16 cellular contexts compared by ENCODE assay signal in the genomic region with DNA sequence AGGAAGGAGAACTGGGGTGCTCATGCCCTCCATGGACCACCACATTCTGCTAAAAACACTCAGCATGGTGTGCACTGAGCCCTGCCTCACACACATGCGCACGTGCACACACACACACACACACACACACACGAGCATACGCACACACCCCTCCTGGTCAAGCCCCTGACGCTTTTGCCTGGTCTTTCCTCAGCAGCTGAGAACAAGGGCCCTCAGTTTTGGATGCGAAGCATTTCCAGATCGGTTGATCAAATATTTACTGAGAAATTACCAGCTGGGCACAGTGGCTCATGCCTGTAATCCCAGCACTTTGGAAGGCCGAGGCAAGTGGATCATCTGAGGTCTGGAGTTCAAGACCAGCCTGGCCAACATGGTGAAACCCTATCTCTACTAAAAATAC.
"Had no signal": no experiment of that assay in that cellular context is flagged by ENCODE, and none has a peak within 500 bp of the region (broad histone marks: within the 10 kb centered on the region; RNA-seq: fewer than 3 reads in every experiment).

No MANE protein-coding gene starts in this region.

- H3K9me3 ChIP-seq: colonic mucosa, psoas muscle had no signal

- ATAC-seq: gastrocnemius medialis; mucosa of descending colon; psoas muscle; stimulated activated naive CD8-positive, alpha-beta T cell treated with anti-CD3 and anti-CD28 coated beads, Interleukin-15, amount 100 ng/mL, for 72 hours had no signal

- DNase-seq: activated CD4-positive, alpha-beta memory T cell treated with anti-CD3 and anti-CD28 coated beads, Interleukin-2, amount 10 ng/mL, durations not matched to agents 7 days and 5 days; activated CD4-positive, alpha-beta T cell treated with anti-CD3 and anti-CD28 coated beads for 48 hours; activated effector memory CD4-positive, alpha-beta T cell treated with anti-CD3 and anti-CD28 coated beads, Interleukin-2, amount 50 U/mL, for 16 hours; adrenal gland; colonic mucosa; esophagus squamous epithelium; gastrocnemius medialis; hippocampal formation; mucosa of descending colon; psoas muscle; stimulated activated naive CD8-positive, alpha-beta T cell treated with anti-CD3 and anti-CD28 coated beads, Interleukin-15, amount 100 ng/mL, for 72 hours; tibial artery had no signal

- H3K27me3 ChIP-seq: adrenal gland, breast epithelium, colonic mucosa, esophagus squamous epithelium, gastrocnemius medialis, right atrium auricular region had no signal

- H3K4me3 Mint-ChIP-seq: activated CD4-positive, alpha-beta memory T cell treated with anti-CD3 and anti-CD28 coated beads, Interleukin-2, amount 10 ng/mL, durations not matched to agents 7 days and 5 days; activated naive CD8-positive, alpha-beta T cell; memory B cell; stimulated activated naive CD8-positive, alpha-beta T cell treated with anti-CD3 and anti-CD28 coated beads, Interleukin-15, amount 100 ng/mL, for 72 hours had no signal

- H3K27ac Mint-ChIP-seq: activated CD4-positive, alpha-beta memory T cell treated with anti-CD3 and anti-CD28 coated beads, Interleukin-2, amount 10 ng/mL, durations not matched to agents 7 days and 5 days; activated naive CD8-positive, alpha-beta T cell; memory B cell; stimulated activated naive CD8-positive, alpha-beta T cell treated with anti-CD3 and anti-CD28 coated beads, Interleukin-15, amount 100 ng/mL, for 72 hours had no signal

- H3K36me3 ChIP-seq: adrenal gland, breast epithelium, colonic mucosa, esophagus squamous epithelium, gastrocnemius medialis, right atrium auricular region, tibial artery had no signal

- H3K27me3 Mint-ChIP-seq: activated naive CD8-positive, alpha-beta T cell; memory B cell had no signal

- H3K9me3 Mint-ChIP-seq: activated CD4-positive, alpha-beta memory T cell treated with anti-CD3 and anti-CD28 coated beads, Interleukin-2, amount 10 ng/mL, durations not matched to agents 7 days and 5 days had no signal

- H3K27ac ChIP-seq: adrenal gland, breast epithelium, colonic mucosa, esophagus squamous epithelium, gastrocnemius medialis, psoas muscle, right atrium auricular region, tibial artery had no signal

- H3K4me3 ChIP-seq: adrenal gland, breast epithelium, colonic mucosa, esophagus squamous epithelium, gastrocnemius medialis, mucosa of descending colon, psoas muscle, right atrium auricular region, tibial artery had no signal

- H3K4me1 ChIP-seq: breast epithelium, colonic mucosa, gastrocnemius medialis, psoas muscle had no signal
